ENCODE assay signal across 9 cellular contexts in genomic region chr6:157054531-157054979, GRCh38.
DNase-seq lines count a peak whose midpoint lies in the region; ATAC-seq lines count a peak whose summit lies in the region.
"Had no signal": no experiment of that assay in that cellular context is flagged by ENCODE, and none has a peak within 500 bp of the region (broad histone marks: within the 10 kb centered on the region; RNA-seq: fewer than 3 reads in every experiment).

No MANE protein-coding gene starts in this region.

- no peaks in the 10 kb centered on the region for H3K36me3 Mint-ChIP-seq in CD8-positive, alpha-beta memory T cell

- peak overlapping the region; percentile 4 to 65 (median 60) for H3K4me3 Mint-ChIP-seq in CD8-positive, alpha-beta memory T cell

- no peaks in the 10 kb centered on the region for H3K27me3 ChIP-seq in CD8-positive, alpha-beta memory T cell (ENCODE audit: insufficient read depth, low read length, poor library complexity, severe bottlenecking)
- no peaks in the 10 kb centered on the region for H3K27me3 ChIP-seq in duodenal mucosa (ENCODE audit: control insufficient read depth in 1 of 2, insufficient read depth in 2 of 2, low read length in 2 of 2)

- peaks cover 32% of the 10 kb centered on the region for H3K4me1 ChIP-seq in CD8-positive, alpha-beta memory T cell (ENCODE audit: insufficient read depth, low read length)
- peaks cover 5 to 7% of the 10 kb centered on the region in 2 donors for H3K4me1 ChIP-seq in duodenal mucosa (ENCODE audit: control insufficient read depth in 1 of 2, insufficient read depth in 2 of 2, low read length in 2 of 2)

- POLR2A ChIA-PET in CD8-positive, alpha-beta memory T cell (lab: Charles Lee), result interaction anchor here (0.8 to 1.4 kb wide), 2 partner anchors 32 to 277 kb away, joined by 3 to 4 read pairs; partner anchors contain the start of gene ARID1B

- H3K9me3 Mint-ChIP-seq in CD8-positive, alpha-beta memory T cell, result no peaks in the 10 kb centered on the region

- H3K27me3 Mint-ChIP-seq in CD8-positive, alpha-beta memory T cell, result no peaks in the 10 kb centered on the region

- peak overlapping the region; percentile 36 for H3K27ac ChIP-seq in CD8-positive, alpha-beta memory T cell (ENCODE audit: low read depth, low read length)
- H3K27ac ChIP-seq in duodenal mucosa (ENCODE audit: low read depth, low read length), result peak overlapping the region; percentile 45

- H3K9ac ChIP-seq in duodenal mucosa (ENCODE audit: low read depth in 1 of 2, low read length in 2 of 2), result no peak overlapping the region

- H3K4me3 ChIP-seq in CD8-positive, alpha-beta memory T cell (ENCODE audit: low read length), result peak overlapping the region; percentile 47
- H3K4me3 ChIP-seq in duodenal mucosa (ENCODE audit: low read depth in 1 of 2, low read length in 2 of 2), result no peak overlapping the region

- H3K27ac Mint-ChIP-seq in CD8-positive, alpha-beta memory T cell, result peak overlapping the region; percentile 71 to 96 (median 92)

- no peaks in the 10 kb centered on the region for H3K9me3 ChIP-seq in CD8-positive, alpha-beta memory T cell (ENCODE audit: low read length)
- peaks cover 0 to 7% of the 10 kb centered on the region in 2 donors for H3K9me3 ChIP-seq in duodenal mucosa (ENCODE audit: control insufficient read depth in 1 of 2, low read length in 2 of 2)

- peak; percentile 74 for ATAC-seq in GM21723 (IDR thresholded peaks at IDR 0.05; ENCODE audit: unreplicated experiment)
- ATAC-seq in GM19467 (IDR thresholded peaks at IDR 0.05; ENCODE audit: unreplicated experiment), result no peak
- ATAC-seq in HG02970 (IDR thresholded peaks at IDR 0.05; ENCODE audit: low FRiP score, unreplicated experiment), result no peak

- no peaks in the 10 kb centered on the region for H3K36me3 ChIP-seq in CD8-positive, alpha-beta memory T cell (ENCODE audit: insufficient read depth, low read length)
- peaks cover 0 to 4% of the 10 kb centered on the region in 2 donors for H3K36me3 ChIP-seq in duodenal mucosa (ENCODE audit: control insufficient read depth in 1 of 2, insufficient read depth in 2 of 2, low read length in 2 of 2)

- CTCF ChIA-PET in CD8-positive, alpha-beta memory T cell (lab: Charles Lee), result interaction anchor here (1.2 to 1.9 kb wide), 3 partner anchors 10 to 130 kb away, joined by 4 to 10 read pairs (median 9); no protein-coding TSS in a partner anchor

- DNase-seq in CD8-positive, alpha-beta memory T cell, result peak; percentile 11 to 76 (median 55)
- DNase-seq in SIG-M5 (lab: John Stamatoyannopoulos, UW) (peak; percentile 24), NCI-H1694 (lab: John Stamatoyannopoulos, UW) (no peak), epidermal melanocyte (ENCODE audit: insufficient read length, low spot score) (no peak)
- DNase-seq: COR-L47 had no signal

- peaks cover 43 to 71% (median 51%) of the 10 kb centered on the region in 3 donors for H3K4me1 Mint-ChIP-seq in CD8-positive, alpha-beta memory T cell

Comparison
In these comparisons a context has a peak if more than half of its experiments do, and no peak if none do; other contexts are left out.
1. DNase-seq: peak in CD8-positive, alpha-beta memory T cell (5 of 5) and SIG-M5 (single experiment); none in NCI-H1694 (single experiment) and epidermal melanocyte (single experiment).